In the genomic region with DNA sequence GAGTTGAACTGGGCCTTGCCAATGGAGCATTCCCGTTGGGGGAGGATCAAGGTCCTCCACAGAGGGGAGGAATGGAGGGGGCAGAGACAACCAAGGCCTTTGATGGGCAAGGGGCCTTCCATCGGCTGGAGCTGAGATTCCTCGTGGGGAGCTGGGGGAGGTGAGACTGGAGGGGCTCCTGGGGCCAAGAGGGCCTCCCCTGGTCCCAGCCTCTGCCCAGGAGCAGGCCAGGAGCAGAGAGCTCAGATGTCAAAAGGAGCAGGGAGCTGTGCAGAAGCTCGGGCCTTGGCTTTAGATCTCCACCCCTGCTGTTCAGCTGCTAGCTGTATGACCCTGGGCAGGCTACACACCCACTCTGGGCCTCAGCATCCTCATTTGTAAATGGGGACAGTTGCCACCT, we compare ENCODE assay signal across 10 cellular contexts. TPM values are rescaled to one million over a fixed set of nuclear protein-coding genes. Genes with fewer than 3 reads are reported as not detected.
"Had no signal": no experiment of that assay in that cellular context is flagged by ENCODE, and none has a peak within 500 bp of the region (broad histone marks: within the 10 kb centered on the region; RNA-seq: fewer than 3 reads in every experiment).

No MANE protein-coding gene starts in this region.

- H3K27ac ChIP-seq: GM23248, HL-60 had no signal

- ATAC-seq: HCT116, K562 had no signal

- H3K9ac ChIP-seq: GM23248 had no signal

- H3K9me3 ChIP-seq: HAP-1 had no signal

- FAIRE-seq: K562 had no signal

- H3K4me3 Mint-ChIP-seq: HFFc6 had no signal

- H2AFZ ChIP-seq: GM23248 had no signal

- DNase-seq: GM23248, GOT3, H7, HFFc6, IMR-90 had no signal

- H3K27ac Mint-ChIP-seq: HFFc6 had no signal

- H3K4me1 ChIP-seq: HAP-1 had no signal

- H3K4me3 ChIP-seq: GM23248, HAP-1, K562 had no signal

- H3K36me3 ChIP-seq: HAP-1 had no signal

RNA-seq across cellular contexts. Expression of a gene that starts 24.0 kb away (rescaled TPM):
- total RNA-seq: GM23248, HT1080, K562 had no signal
- polyA plus RNA-seq: GM23248, IMR-90 had no signal
